Comparison of ENCODE assay signal across 9 cellular contexts in genomic region chr2:60794271-60794863, GRCh38. TPM values are rescaled to one million over a fixed set of nuclear protein-coding genes. Genes with fewer than 3 reads are reported as not detected.
DNase-seq lines count a peak whose midpoint lies in the region; ATAC-seq, FAIRE-seq and TF ChIP-seq lines count a peak whose summit lies in the region.
"Had no signal": no experiment of that assay in that cellular context is flagged by ENCODE, and none has a peak within 500 bp of the region (broad histone marks: within the 10 kb centered on the region; RNA-seq: fewer than 3 reads in every experiment).

No MANE protein-coding gene starts in this region.

- H3K4ac ChIP-seq in mesenchymal stem cell (ENCODE audit: low read depth in 1 of 2, low read length in 2 of 2): no peak overlapping the region

- TF ChIP-seq CTCF in MM.1S (IDR thresholded peaks at IDR 0.05; ENCODE audit: low read length): peak; percentile 63

- H3K79me2 ChIP-seq in MM.1S (ENCODE audit: low read length): no peaks in the 10 kb centered on the region

- no peak for ATAC-seq in HG02588 (IDR thresholded peaks at IDR 0.05; ENCODE audit: unreplicated experiment)
- ATAC-seq in esophagus mucosa: no peak
- ATAC-seq in GM18873 (IDR thresholded peaks at IDR 0.05; ENCODE audit: low FRiP score, unreplicated experiment): no peak

- no peak overlapping the region for H3K4me2 ChIP-seq in MM.1S (ENCODE audit: low read depth, low read length)
- no peak overlapping the region for H3K4me2 ChIP-seq in mesenchymal stem cell (ENCODE audit: low read length, poor library complexity, severe bottlenecking)

- no peak overlapping the region for H2BK15ac ChIP-seq in mesenchymal stem cell (ENCODE audit: low read depth, poor library complexity, severe bottlenecking)

- H3K36me3 ChIP-seq in MM.1S (replicated peaks; ENCODE audit: insufficient read depth, low read length) (peaks cover 7% of the 10 kb centered on the region; the same call in 1 of the 2 replicates), mesenchymal stem cell (ENCODE audit: control insufficient read depth in 1 of 2, insufficient read depth in 2 of 2, low read depth in 1 of 2, low read length in 2 of 2) (peaks cover 20 to 92% of the 10 kb centered on the region in 2 experiments)

- H4K20me1 ChIP-seq in MM.1S (ENCODE audit: insufficient read depth, low read length): no peaks in the 10 kb centered on the region

- H3K18ac ChIP-seq in mesenchymal stem cell (ENCODE audit: low read depth in 1 of 2, low read length in 2 of 2): no peak overlapping the region

- H3K4me3 ChIP-seq in MM.1S (ENCODE audit: low read length): no peak overlapping the region
- H3K4me3 ChIP-seq in mesenchymal stem cell (ENCODE audit: insufficient read depth in 1 of 2, low read depth in 1 of 2, low read length in 2 of 2): no peak overlapping the region
- H3K4me3 ChIP-seq: SJSA1 had no signal

- DNase-seq in MM.1S (peak; percentile 30), T47D (ENCODE audit: low read depth in 1 of 2, low spot score in 1 of 2) (peak; percentile 13 to 22), mesenchymal stem cell (peak; percentile 29), NCI-H2029 treated with DMSO at 0.1 percent for 48 hours (lab: John Stamatoyannopoulos, UW) (no peak)

- no peak overlapping the region for H4K91ac ChIP-seq in mesenchymal stem cell (ENCODE audit: low read length)

- H3K27me3 ChIP-seq in MM.1S (replicated peaks; ENCODE audit: insufficient read depth, low read length): no peaks in the 10 kb centered on the region
- no peaks in the 10 kb centered on the region for H3K27me3 ChIP-seq in mesenchymal stem cell (ENCODE audit: control insufficient read depth in 1 of 2, insufficient read depth in 1 of 2, low read length in 2 of 2)
- H3K27me3 ChIP-seq: SJSA1 had no signal

- peak; percentile 92 for FAIRE-seq in G401.6 (lab: Jason Lieb, UNC)

- peaks cover 5% of the 10 kb centered on the region for H3K79me1 ChIP-seq in mesenchymal stem cell (replicated peaks; ENCODE audit: low read length, poor library complexity, severe bottlenecking)

- no peak overlapping the region for H2AFZ ChIP-seq in MM.1S (ENCODE audit: low read length)
- H2AFZ ChIP-seq in mesenchymal stem cell (ENCODE audit: low read depth, low read length): no peak overlapping the region

- no peak overlapping the region for H3K23ac ChIP-seq in mesenchymal stem cell (ENCODE audit: low read length in 2 of 2)

- H3K9ac ChIP-seq in MM.1S (ENCODE audit: low read length): no peak overlapping the region
- no peak overlapping the region for H3K9ac ChIP-seq in mesenchymal stem cell (ENCODE audit: low read length)

- no peaks in the 10 kb centered on the region for H3K9me2 ChIP-seq in MM.1S (replicated peaks; ENCODE audit: insufficient read depth, low read length)

- WGBS in mesenchymal stem cell: 94% methylated on average over 3 of the region's 5 CpGs

- no peaks in the 10 kb centered on the region for H3F3A ChIP-seq in MM.1S (ENCODE audit: insufficient read depth, low read length)

- no peak overlapping the region for H2BK5ac ChIP-seq in mesenchymal stem cell (ENCODE audit: low read depth, low read length, poor library complexity, severe bottlenecking)

- no peak overlapping the region for H3K14ac ChIP-seq in mesenchymal stem cell (ENCODE audit: low read length in 2 of 2)

- H3K9me3 ChIP-seq in MM.1S (replicated peaks; ENCODE audit: insufficient read depth, low read length) (no peaks in the 10 kb centered on the region), mesenchymal stem cell (ENCODE audit: control insufficient read depth, low read length) (no peaks in the 10 kb centered on the region)
- H3K9me3 ChIP-seq: SJSA1 had no signal

- H3K27ac ChIP-seq in MM.1S (ENCODE audit: low read length) (no peak overlapping the region), mesenchymal stem cell (ENCODE audit: low read length, poor library complexity, severe bottlenecking) (no peak overlapping the region)
- H3K27ac ChIP-seq: SJSA1 had no signal

- H2BK12ac ChIP-seq in mesenchymal stem cell (ENCODE audit: low read length in 2 of 2): no peak overlapping the region

- H3K4me1 ChIP-seq in MM.1S (ENCODE audit: low read length): no peaks in the 10 kb centered on the region
- no peaks in the 10 kb centered on the region for H3K4me1 ChIP-seq in mesenchymal stem cell (ENCODE audit: control insufficient read depth, insufficient read depth, low read depth, low read length)
- H3K4me1 ChIP-seq: SJSA1 had no signal

- no peak overlapping the region for H2BK120ac ChIP-seq in mesenchymal stem cell (ENCODE audit: low read depth, low read length)

- H2AK5ac ChIP-seq in mesenchymal stem cell (ENCODE audit: low read length, severe bottlenecking): no peak overlapping the region

- no peak overlapping the region for H4K8ac ChIP-seq in mesenchymal stem cell (ENCODE audit: low read length)

- in situ Hi-C loops in T47D (cut with HindIII; ENCODE audit: low pct_unique_long_range_greater_than_20kb, low sequenced_read_pairs): no loop called here

RNA-seq across cellular contexts. Expression of gene PAPOLG, which starts 38.3 kb away (rescaled TPM):
- 5.6 TPM for polyA plus RNA-seq in mesenchymal stem cell (2013, experiment 1 of 2)
- 5.3 TPM for polyA plus RNA-seq in mesenchymal stem cell (2013, experiment 2 of 2)
- 6.9 TPM for total RNA-seq in esophagus mucosa
